In genomic region chr22:50626856-50627451, GRCh38 we compare ENCODE assay signal across 6 cellular contexts. TPM values are rescaled to one million over a fixed set of nuclear protein-coding genes. Genes with fewer than 3 reads are reported as not detected.
DNase-seq lines count a peak whose midpoint lies in the region; ATAC-seq, FAIRE-seq and TF ChIP-seq lines count a peak whose summit lies in the region.

No MANE protein-coding gene starts in this region.

- peak overlapping the region; percentile 84 for H3K4me3 ChIP-seq in CD8-positive, alpha-beta memory T cell (ENCODE audit: low read length)
- peak overlapping the region; percentile 76 for H3K4me3 ChIP-seq in mesodermal cell (ENCODE audit: extremely low read depth, insufficient read depth, low read length, poor library complexity, severe bottlenecking)
- H3K4me3 ChIP-seq in uterus = no peak overlapping the region

- CTCF ChIA-PET in CD8-positive, alpha-beta memory T cell (lab: Charles Lee) = interaction anchor here (1.2 to 1.7 kb wide), 2 partner anchors 64 to 101 kb away, joined by 3 to 4 read pairs; partner anchors contain the start of genes SCO2 and SYCE3

- FAIRE-seq in urothelium cell line (lab: Jason Lieb, UNC) = no peak

- H3K36me3 Mint-ChIP-seq in CD8-positive, alpha-beta memory T cell = peaks cover 0 to 23% (median 2%) of the 10 kb centered on the region in 3 donors
- no peaks in the 10 kb centered on the region for H3K36me3 Mint-ChIP-seq in activated T-helper 2 cell treated with anti-CD3 and anti-CD28 coated beads, Interferon-gamma antibody, Interleukin-2, Interleukin-4, amounts not matched to agents 10 μg/mL and 5 μg/mL and 100 μg/mL, durations not matched to agents 14 hours and 24 hours and 36 hours (ENCODE audit: low read depth)

- H3K36me3 ChIP-seq in CD8-positive, alpha-beta memory T cell (ENCODE audit: insufficient read depth, low read length) = no peaks in the 10 kb centered on the region
- H3K36me3 ChIP-seq in mesodermal cell (ENCODE audit: control insufficient read depth, insufficient read depth, low read length) (peaks cover 7% of the 10 kb centered on the region), uterus (no peaks in the 10 kb centered on the region)

- peaks cover 0 to 5% (median 0%) of the 10 kb centered on the region in 5 donors for H3K9me3 Mint-ChIP-seq in CD8-positive, alpha-beta memory T cell
- no peaks in the 10 kb centered on the region for H3K9me3 Mint-ChIP-seq in activated T-helper 2 cell treated with anti-CD3 and anti-CD28 coated beads, Interferon-gamma antibody, Interleukin-2, Interleukin-4, amounts not matched to agents 10 μg/mL and 5 μg/mL and 100 μg/mL, durations not matched to agents 14 hours and 24 hours and 36 hours

- peaks cover 29% of the 10 kb centered on the region for H3K4me1 ChIP-seq in CD8-positive, alpha-beta memory T cell (ENCODE audit: insufficient read depth, low read length)
- peaks cover 8% of the 10 kb centered on the region for H3K4me1 ChIP-seq in mesodermal cell (ENCODE audit: control insufficient read depth, insufficient read depth, low read length, poor library complexity, severe bottlenecking)
- peaks cover 3 to 6% of the 10 kb centered on the region in 2 donors for H3K4me1 ChIP-seq in uterus

- peak overlapping the region; percentile 57 for H3K27ac ChIP-seq in CD8-positive, alpha-beta memory T cell (ENCODE audit: low read depth, low read length)
- no peak overlapping the region for H3K27ac ChIP-seq in mesodermal cell (ENCODE audit: low read depth, low read length, severe bottlenecking)
- peak overlapping the region in 1 of 2 donors; percentile 81 for H3K27ac ChIP-seq in uterus

- peak overlapping the region; percentile 75 to 89 (median 83) for H3K4me3 Mint-ChIP-seq in CD8-positive, alpha-beta memory T cell
- H3K4me3 Mint-ChIP-seq in activated T-helper 2 cell treated with anti-CD3 and anti-CD28 coated beads, Interferon-gamma antibody, Interleukin-2, Interleukin-4, amounts not matched to agents 10 μg/mL and 5 μg/mL and 100 μg/mL, durations not matched to agents 14 hours and 24 hours and 36 hours (ENCODE audit: low read depth) = peak overlapping the region; percentile 81

- H3K27me3 Mint-ChIP-seq in CD8-positive, alpha-beta memory T cell = no peaks in the 10 kb centered on the region
- H3K27me3 Mint-ChIP-seq in activated T-helper 2 cell treated with anti-CD3 and anti-CD28 coated beads, Interferon-gamma antibody, Interleukin-2, Interleukin-4, amounts not matched to agents 10 μg/mL and 5 μg/mL and 100 μg/mL, durations not matched to agents 14 hours and 24 hours and 36 hours (ENCODE audit: low read depth) = no peaks in the 10 kb centered on the region

- no peaks in the 10 kb centered on the region for H3K27me3 ChIP-seq in CD8-positive, alpha-beta memory T cell (ENCODE audit: insufficient read depth, low read length, poor library complexity, severe bottlenecking)
- H3K27me3 ChIP-seq in uterus = no peaks in the 10 kb centered on the region

- WGBS in mesodermal cell (ENCODE audit: insufficient coverage in 2 of 2), 2 experiments = 86 to 91% methylated on average over 22 to 27 of the region's 32 CpGs

- no peak for TF ChIP-seq POLR2A in uterus (IDR thresholded peaks at IDR 0.05)

- H3K27ac Mint-ChIP-seq in CD8-positive, alpha-beta memory T cell = peak overlapping the region; percentile 39 to 95 (median 82)
- H3K27ac Mint-ChIP-seq in activated T-helper 2 cell treated with anti-CD3 and anti-CD28 coated beads, Interferon-gamma antibody, Interleukin-2, Interleukin-4, amounts not matched to agents 10 μg/mL and 5 μg/mL and 100 μg/mL, durations not matched to agents 14 hours and 24 hours and 36 hours = peak overlapping the region; percentile 72

- H3K4me1 Mint-ChIP-seq in CD8-positive, alpha-beta memory T cell = peaks cover 27 to 44% (median 33%) of the 10 kb centered on the region in 3 donors
- peaks cover 24% of the 10 kb centered on the region for H3K4me1 Mint-ChIP-seq in activated T-helper 2 cell treated with anti-CD3 and anti-CD28 coated beads, Interferon-gamma antibody, Interleukin-2, Interleukin-4, amounts not matched to agents 10 μg/mL and 5 μg/mL and 100 μg/mL, durations not matched to agents 14 hours and 24 hours and 36 hours (ENCODE audit: low read depth)

- intact Hi-C loops in activated T-helper 2 cell treated with anti-CD3 and anti-CD28 coated beads, Interferon-gamma antibody, Interleukin-2, Interleukin-4, amounts not matched to agents 10 μg/mL and 5 μg/mL and 100 μg/mL, durations not matched to agents 14 hours and 24 hours and 36 hours (cut with micrococcal nuclease) = loop anchor here (5.0 kb wide), 1 partner anchor 65 kb away; no protein-coding TSS in a partner anchor
- intact Hi-C loops in uterus (cut with DNase I; ENCODE audit: low total_unique reads) = no loop called here

- no peak for TF ChIP-seq CTCF in uterus (IDR thresholded peaks at IDR 0.05)

- H3K9me3 ChIP-seq in CD8-positive, alpha-beta memory T cell (ENCODE audit: low read length) = no peaks in the 10 kb centered on the region
- H3K9me3 ChIP-seq in mesodermal cell (ENCODE audit: control insufficient read depth, low read length) (no peaks in the 10 kb centered on the region), uterus (no peaks in the 10 kb centered on the region)

- POLR2A ChIA-PET in CD8-positive, alpha-beta memory T cell (lab: Charles Lee) = interaction anchor here (0.9 to 1.8 kb wide), 2 partner anchors 27 to 101 kb away, joined by 3 to 5 read pairs; partner anchors contain the start of gene SCO2

- DNase-seq in CD8-positive, alpha-beta memory T cell = peak in 1 of 5 donors; percentile 50
- no peak for DNase-seq in activated T-helper 2 cell treated with anti-CD3 and anti-CD28 coated beads, Interferon-gamma antibody, Interleukin-2, Interleukin-4, amounts not matched to agents 10 μg/mL and 5 μg/mL and 100 μg/mL, durations not matched to agents 14 hours and 24 hours and 36 hours (ENCODE audit: low spot score)
- DNase-seq in uterus (no peak), urothelium cell line (ENCODE audit: low spot score) (no peak)

- ATAC-seq in GM21515 (IDR thresholded peaks at IDR 0.05; ENCODE audit: unreplicated experiment) = no peak

RNA-seq across cellular contexts. Expression of gene ARSA, which starts 1.0 kb away (rescaled TPM):
- 10 to 100 TPM; 23.6 to 25.3 TPM for total RNA-seq in CD8-positive, alpha-beta memory T cell
- 10.6 TPM for polyA plus RNA-seq in CD8-positive, alpha-beta memory T cell
- total RNA-seq in activated T-helper 2 cell treated with anti-CD3 and anti-CD28 coated beads, Interferon-gamma antibody, Interleukin-2, Interleukin-4, amounts not matched to agents 10 μg/mL and 5 μg/mL and 100 μg/mL, durations not matched to agents 14 hours and 24 hours and 36 hours = 25.0 TPM in 2 replicates
- 28.3 TPM for polyA plus RNA-seq in mesodermal cell (2013, experiment 1 of 2)
- 25.1 TPM for polyA plus RNA-seq in mesodermal cell (2013, experiment 2 of 2)
- 10 to 100 TPM in 2 of 4 donors, 1 to 10 TPM in 2; 5.3 to 41.6 (median 10.6) TPM for total RNA-seq in uterus

RNA-seq across cellular contexts. Expression of gene MAPK8IP2, which starts 26.4 kb away (rescaled TPM):
- under 1 TPM; 0.20 to 0.28 TPM for total RNA-seq in CD8-positive, alpha-beta memory T cell
- not detected for polyA plus RNA-seq in CD8-positive, alpha-beta memory T cell
- total RNA-seq in activated T-helper 2 cell treated with anti-CD3 and anti-CD28 coated beads, Interferon-gamma antibody, Interleukin-2, Interleukin-4, amounts not matched to agents 10 μg/mL and 5 μg/mL and 100 μg/mL, durations not matched to agents 14 hours and 24 hours and 36 hours = 0.09 and 0.16 TPM in 2 replicates
- 1.5 TPM for polyA plus RNA-seq in mesodermal cell (2013, experiment 1 of 2)
- 1.1 TPM for polyA plus RNA-seq in mesodermal cell (2013, experiment 2 of 2)
- total RNA-seq in uterus = 1 to 10 TPM in 3 of 4 donors, not detected in 1; 1.7 to 6.1 (median 5.2) TPM

RNA-seq across cellular contexts. Expression of gene CHKB, which starts 44.3 kb away (rescaled TPM):
- 10 to 100 TPM; 72.1 to 76.1 TPM for total RNA-seq in CD8-positive, alpha-beta memory T cell
- polyA plus RNA-seq in CD8-positive, alpha-beta memory T cell = 33.3 TPM
- 86.1 and 90.9 TPM in 2 replicates for total RNA-seq in activated T-helper 2 cell treated with anti-CD3 and anti-CD28 coated beads, Interferon-gamma antibody, Interleukin-2, Interleukin-4, amounts not matched to agents 10 μg/mL and 5 μg/mL and 100 μg/mL, durations not matched to agents 14 hours and 24 hours and 36 hours
- 65.2 TPM for polyA plus RNA-seq in mesodermal cell (2013, experiment 1 of 2)
- polyA plus RNA-seq in mesodermal cell (2013, experiment 2 of 2) = 56.0 TPM
- total RNA-seq in uterus = 10 to 100 TPM; 13.5 to 75.6 (median 55.2) TPM

RNA-seq across cellular contexts. Expression of gene SHANK3, which starts 45.7 kb away (rescaled TPM):
- total RNA-seq in CD8-positive, alpha-beta memory T cell = under 1 TPM; 0.07 TPM
- polyA plus RNA-seq in CD8-positive, alpha-beta memory T cell = not detected
- 0.16 and 0.25 TPM in 2 replicates for total RNA-seq in activated T-helper 2 cell treated with anti-CD3 and anti-CD28 coated beads, Interferon-gamma antibody, Interleukin-2, Interleukin-4, amounts not matched to agents 10 μg/mL and 5 μg/mL and 100 μg/mL, durations not matched to agents 14 hours and 24 hours and 36 hours
- polyA plus RNA-seq in mesodermal cell (2013, experiment 1 of 2) = 25.5 TPM
- 17.5 TPM for polyA plus RNA-seq in mesodermal cell (2013, experiment 2 of 2)
- total RNA-seq in uterus = 100 to 1,000 TPM in 1 of 4 donors, 10 to 100 TPM in 2, 1 to 10 TPM in 1; 8.6 to 101 (median 16.9) TPM

RNA-seq across cellular contexts. Expression of gene CPT1B, which starts 48.7 kb away (rescaled TPM):
- 10 to 100 TPM; 43.6 to 45.0 TPM for total RNA-seq in CD8-positive, alpha-beta memory T cell
- 0.40 TPM for polyA plus RNA-seq in CD8-positive, alpha-beta memory T cell
- 68.2 and 74.3 TPM in 2 replicates for total RNA-seq in activated T-helper 2 cell treated with anti-CD3 and anti-CD28 coated beads, Interferon-gamma antibody, Interleukin-2, Interleukin-4, amounts not matched to agents 10 μg/mL and 5 μg/mL and 100 μg/mL, durations not matched to agents 14 hours and 24 hours and 36 hours
- polyA plus RNA-seq in mesodermal cell (2013, experiment 1 of 2) = 39.8 TPM
- 27.7 TPM for polyA plus RNA-seq in mesodermal cell (2013, experiment 2 of 2)
- 10 to 100 TPM in 1 of 4 donors, 1 to 10 TPM in 1, under 1 TPM in 1, not detected in 1; 0.51 to 10.4 (median 7.2) TPM for total RNA-seq in uterus

Comparison
In these comparisons a context has a peak if more than half of its experiments do, and no peak if none do; other contexts are left out.
1. H3K4me3 ChIP-seq: peak in CD8-positive, alpha-beta memory T cell (single experiment) and mesodermal cell (single experiment); none in uterus (0 of 2).